ENCODE assay signal across 8 cellular contexts in genomic region chr19:12938536-12939291, GRCh38. TPM values are rescaled to one million over a fixed set of nuclear protein-coding genes. Genes with fewer than 3 reads are reported as not detected.
DNase-seq lines count a peak whose midpoint lies in the region; ATAC-seq, FAIRE-seq and TF ChIP-seq lines count a peak whose summit lies in the region.

Gene CALR, plus strand, starts transcription at chr19:12938609. Its CDS starts 71 bp downstream, at chr19:12938680.

- H3K27me3 ChIP-seq in H7 (ENCODE audit: control insufficient read depth, insufficient read depth, low read length) (no peaks in the 10 kb centered on the region), HepG2 (ENCODE audit: control insufficient read depth in 1 of 2, insufficient read depth in 2 of 2, low read length in 2 of 2) (peaks cover 0 to 5% of the 10 kb centered on the region in 2 experiments; a peak in 1 of 5 replicates), suprapubic skin (no peaks in the 10 kb centered on the region)

- H3K9me3 ChIP-seq in HepG2 (ENCODE audit: low read length) = no peaks in the 10 kb centered on the region
- no peaks in the 10 kb centered on the region for H3K9me3 ChIP-seq in suprapubic skin

- peaks cover 13% of the 10 kb centered on the region for H4K20me1 ChIP-seq in HepG2 (ENCODE audit: insufficient read depth, low read length)

- TF ChIP-seq RAD21 in HepG2 (CRISPR knock-in tag; IDR thresholded peaks at IDR 0.05) = peak; percentile 11; the same call in 1 of the 2 replicates

- in situ Hi-C loops in HepG2 (cut with HindIII; ENCODE audit: extremely low pct_ligation_motif_present, low pct_unique_long_range_greater_than_20kb) = no loop called here

- H3K4me3 ChIP-seq in H7 (ENCODE audit: insufficient read depth, low read depth, low read length) (peak within 1 kb of the TSS; percentile 98), choroid plexus epithelial cell (ENCODE audit: low read depth, low read length) (peak within 1 kb of the TSS; percentile 99), HepG2 (replicated peaks in 1 of 3; ENCODE audit: insufficient read depth in 1 of 3, low read depth in 2 of 3, low read length in 3 of 3) (peak within 1 kb of the TSS; percentile 84 to 97 (median 88)), suprapubic skin (peak within 1 kb of the TSS; percentile 99)

- peak within 1 kb of the TSS; percentile 84 for H3K4me3 Mint-ChIP-seq in Calu3 (ENCODE audit: low read depth, unreplicated experiment)

- peak within 1 kb of the TSS; percentile 99 for H3K9ac ChIP-seq in HepG2 (ENCODE audit: insufficient read depth, low read depth, low read length)

- BruUV-seq in Calu3 (replicated peaks; lab: Mats Ljungman, UMichigan) (TSS peak; percentile 72), HepG2 (replicated peaks; lab: Mats Ljungman, UMichigan) (TSS peak; percentile 80)

- ATAC-seq in HepG2 = peak; percentile 37

- peak within 1 kb of the TSS; percentile 96 for H3K4me2 ChIP-seq in HepG2 (ENCODE audit: low read depth, low read length)

- intact Hi-C loops in Calu3 (cut with micrococcal nuclease; ENCODE audit: unreplicated experiment) (no loop called here), HepG2 (cut with micrococcal nuclease; ENCODE audit: unreplicated experiment) (no loop called here)

- peaks cover 70% of the 10 kb centered on the region for H3K36me3 Mint-ChIP-seq in Calu3 (ENCODE audit: insufficient read depth, unreplicated experiment)

- peaks cover 51% of the 10 kb centered on the region for H3K4me1 ChIP-seq in HepG2 (ENCODE audit: insufficient read depth, low read length)
- H3K4me1 ChIP-seq in suprapubic skin = peaks cover 53% of the 10 kb centered on the region

- H3K9me3 Mint-ChIP-seq in Calu3 (ENCODE audit: low read depth, unreplicated experiment) = no peaks in the 10 kb centered on the region

- H3K27ac ChIP-seq in HepG2 (ENCODE audit: extremely low read length, insufficient read depth, low read length) (peak within 1 kb of the TSS; percentile 79), suprapubic skin (peak within 1 kb of the TSS; percentile 91)

- H2AFZ ChIP-seq in HepG2 (ENCODE audit: low read length) = no peak within 1 kb of the TSS

- 0% methylated on average over 33 of the region's 67 CpGs for WGBS in HepG2 (ENCODE audit: low lambda C conversion rate)
- under 1% methylated on average over 54 of the region's 67 CpGs for WGBS in suprapubic skin

- no peak for TF ChIP-seq CTCF in Calu3 (IDR thresholded peaks at IDR 0.05; ENCODE audit: unreplicated experiment)
- peak; percentile 25 for TF ChIP-seq CTCF in choroid plexus epithelial cell (conservative IDR thresholded peaks at IDR 0.05; ENCODE audit: low read depth, low read length)
- TF ChIP-seq CTCF in HepG2 (CRISPR knock-in tag; IDR thresholded peaks at IDR 0.05) = no peak
- peak in 1 of 2 donors; percentile 20 for TF ChIP-seq CTCF in suprapubic skin (IDR thresholded peaks at IDR 0.05)

- POLR2A ChIA-PET in HepG2 (lab: Yijun Ruan, JAX) = interaction anchor here (0.9 to 1.8 kb wide), 3 partner anchors 48 to 116 kb away, joined by 4 to 7 read pairs (median 5); partner anchors contain the start of gene GCDH

- peak; percentile 19 for DNase-seq in Calu3
- peak; percentile 54 for DNase-seq in H7
- DNase-seq in RKO (ENCODE audit: low spot score) = peak; percentile 66
- DNase-seq in choroid plexus epithelial cell (ENCODE audit: low read depth) = peak; percentile 39
- DNase-seq in HepG2 (ENCODE audit: low spot score) = no peak
- no peak for DNase-seq in suprapubic skin (ENCODE audit: low spot score in 2 of 2)
- no peak for DNase-seq in inferior parietal cortex (ENCODE audit: extremely low spot score)
- no peak for DNase-seq in NCI-H2107 (lab: John Stamatoyannopoulos, UW)

- TF ChIP-seq EP300 in HepG2 (IDR thresholded peaks at IDR 0.05; ENCODE audit: low read depth in 2 of 2, low read length in 2 of 2) (no peak), HepG2 (CRISPR knock-in tag; IDR thresholded peaks at IDR 0.05; ENCODE audit: borderline replicate concordance) (no peak), suprapubic skin (IDR thresholded peaks at IDR 0.05) (no peak)

- TF ChIP-seq POLR2A in HepG2 (IDR thresholded peaks at IDR 0.05; ENCODE audit: insufficient read depth in 1 of 2, low read depth in 2 of 2, low read length in 2 of 2) (peak; percentile 98 to 99), suprapubic skin (IDR thresholded peaks at IDR 0.05) (peak; percentile 97 to 98)

- no peaks in the 10 kb centered on the region for H3K27me3 Mint-ChIP-seq in Calu3 (ENCODE audit: unreplicated experiment)

- H3K36me3 ChIP-seq in H7 (replicated peaks; ENCODE audit: control insufficient read depth, insufficient read depth, low read length) (peaks cover 36% of the 10 kb centered on the region), HepG2 (replicated peaks in 1 of 2; ENCODE audit: control insufficient read depth in 1 of 2, insufficient read depth in 2 of 2, low read length in 2 of 2) (peaks cover 12 to 35% of the 10 kb centered on the region in 2 experiments), suprapubic skin (peaks cover 39% of the 10 kb centered on the region)

- CTCF ChIA-PET in Calu3 (lab: Charles Lee) (no interaction called here), HepG2 (lab: Yijun Ruan, JAX; ENCODE audit: low intra/inter-chr PET ratio, low total read pairs) (no interaction called here)

- peak within 1 kb of the TSS; percentile 99 for H3K27ac Mint-ChIP-seq in Calu3 (ENCODE audit: unreplicated experiment)

- FAIRE-seq in HepG2 (lab: Jason Lieb, UNC) = no peak

- H3K4me1 Mint-ChIP-seq in Calu3 (ENCODE audit: low read depth, unreplicated experiment) = peaks cover 13% of the 10 kb centered on the region

- peaks cover 31% of the 10 kb centered on the region for H3K79me2 ChIP-seq in HepG2 (ENCODE audit: insufficient read depth, low read length)

TF ChIP-seq in HepG2, 621 proteins besides CTCF, POLR2A, EP300 and RAD21 (continues in another document):
- TF ChIP-seq KLF12 (CRISPR knock-in tag; IDR thresholded peaks at IDR 0.05; ENCODE audit: borderline replicate concordance) (peak; percentile 84; the same call in 1 of the 2 replicates), TBL1XR1 (IDR thresholded peaks at IDR 0.05; ENCODE audit: borderline replicate concordance, low read length, partially characterized antibody) (no peak), ZFYVE20 (CRISPR knock-in tag; IDR thresholded peaks at IDR 0.05; ENCODE audit: borderline replicate concordance, low read depth) (0 out of 2 replicates have a peak, but pooled peaks have one; percentile 33), ZSCAN9 (CRISPR knock-in tag; IDR thresholded peaks at IDR 0.05; ENCODE audit: borderline replicate concordance) (0 out of 2 replicates have a peak, but pooled peaks have one; percentile 54), KDM2A (CRISPR knock-in tag; IDR thresholded peaks at IDR 0.05; ENCODE audit: borderline replicate concordance, low read depth) (peak; percentile 78), NONO (IDR thresholded peaks at IDR 0.05) (no peak), NONO (CRISPR knock-in tag; conservative IDR thresholded peaks at IDR 0.05) (peak; percentile 11; the same call in 1 of the 2 replicates), ZNF597 (CRISPR knock-in tag; IDR thresholded peaks at IDR 0.05) (no peak), ZNF780A (CRISPR knock-in tag; IDR thresholded peaks at IDR 0.05) (no peak), ZNF44 (CRISPR knock-in tag; IDR thresholded peaks at IDR 0.05) (0 out of 2 replicates have a peak, but pooled peaks have one; percentile 75), POLR2AphosphoS5 (IDR thresholded peaks at IDR 0.05; ENCODE audit: low read depth, low read length) (peak; percentile 90), KDM5A (IDR thresholded peaks at IDR 0.05; ENCODE audit: borderline replicate concordance, low read length) (peak; percentile 64; the same call in 1 of the 2 replicates), ZNF230 (CRISPR knock-in tag; IDR thresholded peaks at IDR 0.05) (peak; percentile 75), ZNF740 (CRISPR knock-in tag; IDR thresholded peaks at IDR 0.05) (peak; percentile 33)

RNA-seq across cellular contexts. Expression of gene CALR, which starts in this region (rescaled TPM):
- total RNA-seq in Calu3 (2022) (680 and 718 TPM in 2 replicates), HepG2 (2016; rRNA removed; fragmentation: Illumina TruSeq; extraction: Trizol) (420 and 898 TPM in 2 replicates), suprapubic skin (100 to 1,000 TPM; 131 to 285 (median 237) TPM)
- total RNA-seq in H7 (2014; rRNA removed; shearing (Covaris generic)) = 911 and 1,131 TPM in 2 replicates
- 227 and 266 TPM in 2 replicates for total RNA-seq in HepG2 (2016; cell fraction: cytosol; rRNA removed; fragmentation: Illumina TruSeq; extraction: Trizol; ENCODE audit: low read depth)
- total RNA-seq in HepG2 (2016; cell fraction: insoluble cytoplasmic fraction; rRNA removed; fragmentation: Illumina TruSeq; extraction: Trizol) = 389 and 943 TPM in 2 replicates
- 340 and 383 TPM in 2 replicates for total RNA-seq in HepG2 (2016; cell fraction: membrane; rRNA removed; fragmentation: Illumina TruSeq; extraction: Trizol)
- 693 and 829 TPM in 2 replicates for total RNA-seq in HepG2 (2016; cell fraction: nucleus; rRNA removed; fragmentation: Illumina TruSeq; extraction: Trizol)
- polyA plus RNA-seq in HepG2 (2011; rRNA removed) = 842 and 934 TPM in 2 replicates
- 752 and 842 TPM in 2 replicates for polyA plus RNA-seq in HepG2 (2011; cell fraction: cytosol; rRNA removed)
- 381 and 448 TPM in 2 replicates for polyA plus RNA-seq in HepG2 (2011; cell fraction: nucleus; rRNA removed)
- 606 and 725 TPM in 2 replicates for polyA plus RNA-seq in HepG2 (2012)
- 313 and 359 TPM in 2 replicates for polyA plus RNA-seq in HepG2 (2016; cell fraction: cytosol; fragmentation: Illumina TruSeq; extraction: Trizol; ENCODE audit: low read depth)
- 478 and 547 TPM in 2 replicates for polyA plus RNA-seq in HepG2 (2016; cell fraction: insoluble cytoplasmic fraction; fragmentation: Illumina TruSeq; extraction: Trizol; ENCODE audit: low read depth)
- polyA plus RNA-seq in HepG2 (2016; cell fraction: membrane; fragmentation: Illumina TruSeq; extraction: Trizol; ENCODE audit: low read depth) = 345 and 409 TPM in 2 replicates
- 1,564 and 1,658 TPM in 2 replicates for polyA plus RNA-seq in HepG2 (2016; cell fraction: nucleus; fragmentation: Illumina TruSeq; extraction: Trizol; ENCODE audit: insufficient read depth, low read depth)
- polyA minus RNA-seq in HepG2 (2011; rRNA and poly(A)+ RNA removed; ENCODE audit: low replicate concordance) = 932 and 1,241 TPM in 2 replicates
- 408 and 482 TPM in 2 replicates for polyA minus RNA-seq in HepG2 (2011; cell fraction: cytosol; rRNA and poly(A)+ RNA removed)
- 228 and 256 TPM in 2 replicates for polyA minus RNA-seq in HepG2 (2011; cell fraction: nucleus; rRNA and poly(A)+ RNA removed)

Comparison
In these comparisons a context has a peak if more than half of its experiments do, and no peak if none do; other contexts are left out.
1. DNase-seq: peak in Calu3 (single experiment), H7 (single experiment), RKO (single experiment) and choroid plexus epithelial cell (single experiment); none in HepG2 (single experiment), suprapubic skin (0 of 2), inferior parietal cortex (single experiment) and NCI-H2107 (single experiment).
2. Peak in every context shown above with its lines, with median percentiles within 50 percentile points of each other: H3K4me3 ChIP-seq.